In the genomic region with DNA sequence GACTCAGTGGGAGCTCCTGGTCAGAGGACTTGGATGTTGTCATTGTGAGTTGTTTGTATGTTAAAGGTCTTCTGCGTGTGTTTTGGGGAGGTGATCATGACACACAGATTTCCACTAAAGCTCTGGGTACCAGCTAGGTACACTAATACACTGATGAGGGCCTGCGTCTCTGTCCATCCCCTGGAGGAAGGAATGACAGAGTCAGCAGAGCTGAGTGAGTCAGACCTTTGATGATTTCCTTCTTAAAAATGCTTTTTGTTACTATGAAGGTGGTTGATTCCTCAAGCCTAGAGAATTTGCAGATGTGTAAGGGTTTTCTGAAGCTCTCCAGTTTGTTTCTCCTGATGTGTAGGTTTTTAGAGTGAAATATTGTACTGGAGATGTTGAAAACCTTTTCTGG, we compare ENCODE assay signal across 15 cellular contexts.
A peak's percentile ranks its signal among the peaks of the same experiment; 100 is the strongest.
DNase-seq lines count a peak whose midpoint lies in the region; ATAC-seq, FAIRE-seq and TF ChIP-seq lines count a peak whose summit lies in the region.
"Had no signal": no experiment of that assay in that cellular context is flagged by ENCODE, and none has a peak within 500 bp of the region (broad histone marks: within the 10 kb centered on the region; RNA-seq: fewer than 3 reads in every experiment).

No MANE protein-coding gene starts in this region.

- peak overlapping the region; percentile 11; the same call in 1 of the 3 replicates for H3K4me2 ChIP-seq in A549

- TF ChIP-seq CTCF in A549 (IDR thresholded peaks at IDR 0.05) (no peak; the same call in 2 of the 3 replicates), astrocyte of the cerebellum (IDR thresholded peaks at IDR 0.05; ENCODE audit: low read depth, low read length, missing control alignments) (peak; percentile 64)

- FAIRE-seq in A549 (lab: Jason Lieb, UNC) = no peak
- FAIRE-seq: GM19239 had no signal

- peak; percentile 83 to 89 for ATAC-seq in A549
- ATAC-seq in HG03135 (IDR thresholded peaks at IDR 0.05; ENCODE audit: unreplicated experiment) = no peak
- ATAC-seq in HG02759 (IDR thresholded peaks at IDR 0.05; ENCODE audit: unreplicated experiment) = no peak
- ATAC-seq in HG03097 (IDR thresholded peaks at IDR 0.05; ENCODE audit: low FRiP score, unreplicated experiment) = no peak
- ATAC-seq: gastroesophageal sphincter, lower lobe of right lung had no signal

- no peak overlapping the region for H3K27ac ChIP-seq in A549
- H3K27ac ChIP-seq: gastroesophageal sphincter, lower lobe of right lung, right atrium auricular region, upper lobe of left lung had no signal

- no peak for TF ChIP-seq EP300 in A549 (IDR thresholded peaks at IDR 0.05)

- peak in 1 of 2 experiments; percentile 22 for DNase-seq in A549 (ENCODE audit: low read depth in 1 of 2, low spot score in 1 of 2)
- DNase-seq in HPDE6-E6E7 (ENCODE audit: extremely low spot score) = peak; percentile 69
- DNase-seq in astrocyte of the cerebellum (ENCODE audit: low read depth) = peak; percentile 64
- peak; percentile 70 for DNase-seq in kidney glomerular epithelial cell (lab: John Stamatoyannopoulos, UW)
- DNase-seq in cerebellum (ENCODE audit: low spot score) = no peak
- DNase-seq: activated CD8-positive, alpha-beta memory T cell treated with anti-CD3 and anti-CD28 coated beads, Interleukin-2, amount 50 U/mL, for 4 hours; lower lobe of right lung; NCI-H1436 treated with DMSO at 0.1 percent for 48 hours; upper lobe of left lung had no signal

- no peaks in the 10 kb centered on the region for H3K9me3 ChIP-seq in A549
- H3K9me3 ChIP-seq: gastroesophageal sphincter, lower lobe of right lung, right atrium auricular region, upper lobe of left lung had no signal

- TF ChIP-seq POLR2A in A549 (IDR thresholded peaks at IDR 0.05; ENCODE audit: low read length) = no peak

- WGBS in A549 (ENCODE audit: missing lambda C conversion rate) = 35% methylated on average over 2 of the region's 2 CpGs

- CTCF ChIA-PET in A549 (lab: Yijun Ruan, JAX) = interaction anchor here (0.9 to 2.5 kb wide), 8 partner anchors 8 to 227 kb away, joined by 3 to 11 read pairs (median 4); no protein-coding TSS in a partner anchor

- no peak overlapping the region for H3K4me3 ChIP-seq in A549
- no peak overlapping the region for H3K4me3 ChIP-seq in astrocyte of the cerebellum (ENCODE audit: low read depth, low read length)
- H3K4me3 ChIP-seq: gastroesophageal sphincter, lower lobe of right lung, right atrium auricular region, upper lobe of left lung had no signal

- H3K4me1 ChIP-seq in A549 = peaks cover 15% of the 10 kb centered on the region
- H3K4me1 ChIP-seq: upper lobe of left lung had no signal

- no peak for TF ChIP-seq RAD21 in A549 (conservative IDR thresholded peaks at IDR 0.05 in 1 of 2, IDR thresholded peaks at IDR 0.05 in 1 of 2)

- POLR2A ChIA-PET in A549 (lab: Yijun Ruan, JAX) = no interaction called here

- in situ Hi-C loops in astrocyte of the cerebellum (cut with HindIII; ENCODE audit: low sequenced_read_pairs) = no loop called here

TF ChIP-seq in A549, 52 proteins besides CTCF, POLR2A, EP300 and RAD21:
- no peak for TF ChIP-seq CBX8 (IDR thresholded peaks at IDR 0.05)
- TF ChIP-seq MAZ (IDR thresholded peaks at IDR 0.05; ENCODE audit: borderline replicate concordance, low read depth, low read length) = no peak
- no peak for TF ChIP-seq ZNF302 (CRISPR knock-in tag; IDR thresholded peaks at IDR 0.05)
- TF ChIP-seq EHF (CRISPR knock-in tag; IDR thresholded peaks at IDR 0.05) = no peak
- no peak for TF ChIP-seq SREBF2 (IDR thresholded peaks at IDR 0.05)
- TF ChIP-seq FOSL2 (IDR thresholded peaks at IDR 0.05) = no peak
- peak; percentile 38; the same call in 1 of the 2 replicates for TF ChIP-seq FOSL2 (CRISPR knock-in tag; IDR thresholded peaks at IDR 0.05)
- TF ChIP-seq CBX2 (IDR thresholded peaks at IDR 0.05; ENCODE audit: borderline replicate concordance, low read depth) = no peak
- TF ChIP-seq, protein P1, sequence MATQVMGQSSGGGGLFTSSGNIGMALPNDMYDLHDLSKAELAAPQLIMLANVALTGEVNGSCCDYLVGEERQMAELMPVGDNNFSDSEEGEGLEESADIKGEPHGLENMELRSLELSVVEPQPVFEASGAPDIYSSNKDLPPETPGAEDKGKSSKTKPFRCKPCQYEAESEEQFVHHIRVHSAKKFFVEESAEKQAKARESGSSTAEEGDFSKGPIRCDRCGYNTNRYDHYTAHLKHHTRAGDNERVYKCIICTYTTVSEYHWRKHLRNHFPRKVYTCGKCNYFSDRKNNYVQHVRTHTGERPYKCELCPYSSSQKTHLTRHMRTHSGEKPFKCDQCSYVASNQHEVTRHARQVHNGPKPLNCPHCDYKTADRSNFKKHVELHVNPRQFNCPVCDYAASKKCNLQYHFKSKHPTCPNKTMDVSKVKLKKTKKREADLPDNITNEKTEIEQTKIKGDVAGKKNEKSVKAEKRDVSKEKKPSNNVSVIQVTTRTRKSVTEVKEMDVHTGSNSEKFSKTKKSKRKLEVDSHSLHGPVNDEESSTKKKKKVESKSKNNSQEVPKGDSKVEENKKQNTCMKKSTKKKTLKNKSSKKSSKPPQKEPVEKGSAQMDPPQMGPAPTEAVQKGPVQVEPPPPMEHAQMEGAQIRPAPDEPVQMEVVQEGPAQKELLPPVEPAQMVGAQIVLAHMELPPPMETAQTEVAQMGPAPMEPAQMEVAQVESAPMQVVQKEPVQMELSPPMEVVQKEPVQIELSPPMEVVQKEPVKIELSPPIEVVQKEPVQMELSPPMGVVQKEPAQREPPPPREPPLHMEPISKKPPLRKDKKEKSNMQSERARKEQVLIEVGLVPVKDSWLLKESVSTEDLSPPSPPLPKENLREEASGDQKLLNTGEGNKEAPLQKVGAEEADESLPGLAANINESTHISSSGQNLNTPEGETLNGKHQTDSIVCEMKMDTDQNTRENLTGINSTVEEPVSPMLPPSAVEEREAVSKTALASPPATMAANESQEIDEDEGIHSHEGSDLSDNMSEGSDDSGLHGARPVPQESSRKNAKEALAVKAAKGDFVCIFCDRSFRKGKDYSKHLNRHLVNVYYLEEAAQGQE (IDR thresholded peaks at IDR 0.05) = no peak

Comparison
In these comparisons a context has a peak if more than half of its experiments do, and no peak if none do; other contexts are left out.
1. ATAC-seq: peak in A549 (2 of 2); none in HG03135 (single experiment), HG02759 (single experiment) and HG03097 (single experiment).